ENCODE assay signal across 18 cellular contexts in the genomic region with DNA sequence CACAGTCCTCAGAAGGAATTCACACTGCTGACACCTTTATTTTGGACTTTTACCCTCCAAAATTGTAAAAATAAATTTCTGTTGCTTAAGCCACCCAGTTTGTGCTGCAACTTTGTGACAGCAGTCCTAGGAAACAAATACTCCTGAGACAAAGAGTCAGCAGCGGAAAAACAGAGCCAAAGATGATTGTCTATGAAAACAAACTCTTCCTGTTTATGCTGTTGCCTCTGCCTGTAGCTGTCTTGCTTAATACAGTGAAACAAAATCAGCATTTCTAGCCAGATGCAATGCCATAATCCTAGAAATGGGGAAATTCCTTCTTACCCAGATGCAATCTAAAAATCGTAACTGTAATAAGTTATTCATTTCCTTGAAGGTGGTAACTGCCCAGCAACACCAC.
"Had no signal": no experiment of that assay in that cellular context is flagged by ENCODE, and none has a peak within 500 bp of the region (broad histone marks: within the 10 kb centered on the region; RNA-seq: fewer than 3 reads in every experiment).

No MANE protein-coding gene starts in this region.

- H3K27ac Mint-ChIP-seq: activated B cell treated with CpG ODN at 0.5 μM for 24 hours; activated CD8-positive, alpha-beta T cell treated with anti-CD3 and anti-CD28 coated beads for 36 hours; activated naive CD4-positive, alpha-beta T cell treated with anti-CD3 and anti-CD28 coated beads, Interleukin-2, amount 50 U/mL, for 72 hours; naive thymus-derived CD4-positive, alpha-beta T cell; T-helper 17 cell; type B pancreatic cell had no signal

- H3K9me3 ChIP-seq: esophagus squamous epithelium had no signal

- H3K4me1 Mint-ChIP-seq: activated B cell treated with CpG ODN at 0.5 μM for 24 hours; naive thymus-derived CD4-positive, alpha-beta T cell; T-helper 17 cell had no signal

- H3K27me3 ChIP-seq: esophagus squamous epithelium, foreskin keratinocyte had no signal

- DNase-seq: activated B cell treated with CpG ODN at 0.5 μM for 24 hours; activated CD4-positive, alpha-beta T cell treated with anti-CD3 and anti-CD28 coated beads for 48 hours; activated CD8-positive, alpha-beta T cell treated with anti-CD3 and anti-CD28 coated beads for 36 hours; activated effector memory CD4-positive, alpha-beta T cell treated with anti-CD3 and anti-CD28 coated beads, Interleukin-2, amount 50 U/mL, for 16 hours; activated T-cell treated with anti-CD3 and anti-CD28 coated beads, Interleukin-2, amount 50 U/mL, for 48 hours; central memory CD4-positive, alpha-beta T cell; esophagus squamous epithelium; foreskin keratinocyte; glutamatergic neuron; naive thymus-derived CD4-positive, alpha-beta T cell; stimulated activated CD4-positive, alpha-beta T cell treated with anti-CD3 and anti-CD28 coated beads, Interleukin-4, amount 100 ng/mL, for 4 hours; stimulated activated CD8-positive, alpha-beta memory T cell treated with anti-CD3 and anti-CD28 coated beads, Interleukin-4, amount 100 ng/mL, for 48 hours; stimulated activated naive CD4-positive, alpha-beta T cell treated with Interleukin-2 at 50 U/mL for 16 hours; T-helper 17 cell had no signal

- H3K4me3 ChIP-seq: coronary artery, esophagus squamous epithelium, smooth muscle cell had no signal

- H3K9me3 Mint-ChIP-seq: activated CD8-positive, alpha-beta T cell treated with anti-CD3 and anti-CD28 coated beads for 36 hours had no signal

- H3K27me3 Mint-ChIP-seq: activated B cell treated with CpG ODN at 0.5 μM for 24 hours; activated CD8-positive, alpha-beta T cell treated with anti-CD3 and anti-CD28 coated beads for 36 hours; type B pancreatic cell had no signal

- H3K36me3 ChIP-seq: esophagus squamous epithelium had no signal

- H3K4me3 Mint-ChIP-seq: activated B cell treated with CpG ODN at 0.5 μM for 24 hours; activated CD8-positive, alpha-beta T cell treated with anti-CD3 and anti-CD28 coated beads for 36 hours; naive thymus-derived CD4-positive, alpha-beta T cell; T-helper 17 cell; type B pancreatic cell had no signal

- H3K36me3 Mint-ChIP-seq: activated naive CD4-positive, alpha-beta T cell treated with anti-CD3 and anti-CD28 coated beads, Interleukin-2, amount 50 U/mL, for 72 hours; naive thymus-derived CD4-positive, alpha-beta T cell; type B pancreatic cell had no signal

- H3K27ac ChIP-seq: coronary artery, esophagus squamous epithelium, foreskin keratinocyte had no signal

- H3K4me2 ChIP-seq: smooth muscle cell had no signal
